9 cellular contexts compared by ENCODE assay signal in genomic region chr1:211305044-211305443, GRCh38. TPM values are rescaled to one million over a fixed set of nuclear protein-coding genes. Genes with fewer than 3 reads are reported as not detected.
DNase-seq lines count a peak whose midpoint lies in the region; ATAC-seq, FAIRE-seq and TF ChIP-seq lines count a peak whose summit lies in the region.
"Had no signal": no experiment of that assay in that cellular context is flagged by ENCODE, and none has a peak within 500 bp of the region (broad histone marks: within the 10 kb centered on the region; RNA-seq: fewer than 3 reads in every experiment).

No MANE protein-coding gene starts in this region.

- POLR2A ChIA-PET in Caco-2 (lab: Charles Lee): no interaction called here

- no peaks in the 10 kb centered on the region for H3K27me3 Mint-ChIP-seq in Caco-2 (ENCODE audit: insufficient read depth, unreplicated experiment)

- in situ Hi-C loops in transverse colon (cut with MboI; ENCODE audit: low pct_ligation_motif_present in 1 of 4, low pct_unique_long_range_greater_than_20kb in 1 of 4, low sequenced_read_pairs in 3 of 4): loop anchor here in 2 of 4 donors (25.0 kb wide), 2 partner anchors 182 to 207 kb away; partner anchors contain the start of gene RD3 (in 1 of the 2)

- FAIRE-seq in GM18507 (lab: Jason Lieb, UNC): peak; percentile 53

- H3K36me3 ChIP-seq in heart left ventricle: peaks cover 0 to 76% (median 66%) of the 10 kb centered on the region in 9 donors
- no peaks in the 10 kb centered on the region for H3K36me3 ChIP-seq in Caco-2 (ENCODE audit: control insufficient read depth, insufficient read depth, low read length)
- peaks cover 0 to 35% (median 12%) of the 10 kb centered on the region in 4 donors for H3K36me3 ChIP-seq in transverse colon

- no peak overlapping the region for H3K27ac Mint-ChIP-seq in Caco-2 (ENCODE audit: unreplicated experiment)

- H3K27me3 ChIP-seq in heart left ventricle: no peaks in the 10 kb centered on the region
- no peaks in the 10 kb centered on the region for H3K27me3 ChIP-seq in Caco-2 (replicated peaks; ENCODE audit: control insufficient read depth, insufficient read depth, low read length)
- no peaks in the 10 kb centered on the region for H3K27me3 ChIP-seq in transverse colon

- no peaks in the 10 kb centered on the region for H3K9me3 Mint-ChIP-seq in Caco-2 (ENCODE audit: unreplicated experiment)

- H3K4me1 Mint-ChIP-seq in Caco-2 (ENCODE audit: low read depth, unreplicated experiment): no peaks in the 10 kb centered on the region

- H3K4me3 ChIP-seq in heart left ventricle: no peak overlapping the region
- H3K4me3 ChIP-seq in Caco-2 (ENCODE audit: low read depth, low read length): no peak overlapping the region
- H3K4me3 ChIP-seq in transverse colon: no peak overlapping the region

- no peaks in the 10 kb centered on the region for H3K9me3 ChIP-seq in heart left ventricle
- no peaks in the 10 kb centered on the region for H3K9me3 ChIP-seq in Caco-2
- no peaks in the 10 kb centered on the region for H3K9me3 ChIP-seq in transverse colon

- H3K4me1 ChIP-seq in heart left ventricle (peaks cover 0 to 23% (median 8%) of the 10 kb centered on the region in 12 donors), Caco-2 (no peaks in the 10 kb centered on the region), transverse colon (no peaks in the 10 kb centered on the region)
- H3K4me1 ChIP-seq: parathyroid adenoma had no signal

- no TSS peak for BruUV-seq in Caco-2 (replicated peaks; lab: Mats Ljungman, UMichigan)

- DNase-seq in GM18507 (ENCODE audit: extremely low spot score, insufficient read length, low read depth) (no peak), heart left ventricle (peak in 2 of 5 donors; percentile 21 to 31), NCI-H82 treated with DMSO at 0.1 percent for 48 hours (lab: John Stamatoyannopoulos, UW; ENCODE audit: unreplicated experiment) (no peak), Caco-2 (no peak), COLO668 (lab: John Stamatoyannopoulos, UW; ENCODE audit: unreplicated experiment) (no peak), transverse colon (no peak)

- intact Hi-C loops in heart left ventricle (cut with DNase I): loop anchor here in 1 of 10 donors (5.0 kb wide), 1 partner anchor 38 kb away; no protein-coding TSS in a partner anchor
- intact Hi-C loops in Caco-2 (cut with micrococcal nuclease; ENCODE audit: unreplicated experiment): no loop called here
- intact Hi-C loops in transverse colon (cut with DNase I; ENCODE audit: low total_unique reads): no loop called here

- peaks cover 11% of the 10 kb centered on the region for H3K36me3 Mint-ChIP-seq in Caco-2 (ENCODE audit: insufficient read depth, unreplicated experiment)

- TF ChIP-seq CTCF in heart left ventricle (IDR thresholded peaks at IDR 0.05) (no peak), Caco-2 (IDR thresholded peaks at IDR 0.05; ENCODE audit: insufficient read depth in 1 of 2, low read depth in 1 of 2, low read length in 1 of 2, severe bottlenecking in 1 of 2, unreplicated experiment in 1 of 2) (no peak), transverse colon (IDR thresholded peaks at IDR 0.05) (no peak)

- H3K27ac ChIP-seq in heart left ventricle: peak overlapping the region in 8 of 12 donors; percentile 7 to 57 (median 48)
- no peak overlapping the region for H3K27ac ChIP-seq in transverse colon
- H3K27ac ChIP-seq: parathyroid adenoma had no signal

- TF ChIP-seq EP300 in transverse colon (IDR thresholded peaks at IDR 0.05; ENCODE audit: low read depth): no peak

- H3K4me3 Mint-ChIP-seq in Caco-2 (ENCODE audit: unreplicated experiment): no peak overlapping the region

- TF ChIP-seq POLR2A in heart left ventricle (IDR thresholded peaks at IDR 0.05) (no peak), transverse colon (IDR thresholded peaks at IDR 0.05) (no peak)

- WGBS in heart left ventricle, 4 donors: 52 to 85% (median 79%) methylated on average over 3 of the region's 3 CpGs
- WGBS in transverse colon (ENCODE audit: low coverage in 1 of 2), 2 donors: 84 to 93% methylated on average over 3 of the region's 3 CpGs

- ATAC-seq in GM21576 (IDR thresholded peaks at IDR 0.05; ENCODE audit: unreplicated experiment): peak; percentile 98
- ATAC-seq in HG03558 (IDR thresholded peaks at IDR 0.05; ENCODE audit: extremely low read depth, unreplicated experiment): peak; percentile 88
- peak; percentile 77 to 86 (median 80) for ATAC-seq in heart left ventricle

- CTCF ChIA-PET in Caco-2 (lab: Charles Lee): no interaction called here

RNA-seq across cellular contexts. Expression of gene TRAF5, which starts 21.6 kb away (rescaled TPM):
- total RNA-seq in heart left ventricle (1 to 10 TPM; 1.6 to 8.8 (median 2.5) TPM), Caco-2 (2022) (8.5 and 8.8 TPM in 2 replicates), transverse colon (10 to 100 TPM; 10.5 to 30.5 (median 17.0) TPM)
- 1 to 10 TPM; 1.3 to 2.1 TPM for polyA plus RNA-seq in heart left ventricle

RNA-seq across cellular contexts. Expression of gene RCOR3, which starts 45.9 kb away (rescaled TPM):
- total RNA-seq in heart left ventricle (10 to 100 TPM; 28.9 to 60.1 (median 48.6) TPM), Caco-2 (2022) (42.3 TPM in 2 replicates), transverse colon (10 to 100 TPM; 52.2 to 77.6 (median 72.1) TPM)
- 10 to 100 TPM; 25.3 to 25.4 TPM for polyA plus RNA-seq in heart left ventricle

Comparison
In these comparisons a context has a peak if more than half of its experiments do, and no peak if none do; other contexts are left out.
1. H3K27ac ChIP-seq: peak in heart left ventricle (8 of 12); none in transverse colon (0 of 4).
2. Peak in every context shown above with its lines, with median percentiles within 50 percentile points of each other: ATAC-seq.